12 cellular contexts compared by ENCODE assay signal in the genomic region with DNA sequence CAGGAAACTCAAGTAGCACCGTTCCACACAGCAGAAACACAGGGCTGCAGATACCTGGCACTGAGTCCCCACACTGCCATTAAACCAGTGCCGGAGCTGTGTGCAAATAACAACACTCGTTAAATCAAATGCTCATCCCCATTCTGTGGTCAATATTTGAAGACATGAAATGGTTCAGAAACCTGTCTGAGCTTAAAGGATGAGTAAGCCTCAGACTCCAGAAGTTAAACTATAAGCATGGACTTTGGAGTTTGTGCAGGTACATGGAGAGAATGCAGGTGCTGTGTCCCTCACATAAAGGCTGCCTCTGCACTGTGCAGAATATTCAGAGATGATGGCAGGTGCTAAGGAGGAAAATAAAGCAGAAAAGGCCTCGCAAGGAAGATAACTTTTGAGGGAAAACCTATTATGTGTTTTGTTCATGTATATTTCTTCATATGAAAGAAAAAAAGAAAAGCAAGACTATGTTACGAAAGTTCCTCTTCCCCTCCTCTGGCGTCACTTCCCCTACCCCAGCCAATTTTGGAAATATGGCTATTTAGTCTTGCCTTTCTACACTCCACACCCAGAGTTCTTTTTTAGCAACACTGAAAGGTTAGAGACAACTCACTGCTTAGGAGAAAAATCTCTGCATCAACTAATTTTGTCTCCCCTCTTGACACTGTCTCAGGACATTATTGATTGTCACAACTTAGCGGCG. TPM values are rescaled to one million over a fixed set of nuclear protein-coding genes. Genes with fewer than 3 reads are reported as not detected.
DNase-seq lines count a peak whose midpoint lies in the region; ATAC-seq, FAIRE-seq and TF ChIP-seq lines count a peak whose summit lies in the region.
"Had no signal": no experiment of that assay in that cellular context is flagged by ENCODE, and none has a peak within 500 bp of the region (broad histone marks: within the 10 kb centered on the region; RNA-seq: fewer than 3 reads in every experiment).

No MANE protein-coding gene starts in this region.

- TF ChIP-seq RAD21 in HepG2 (CRISPR knock-in tag; IDR thresholded peaks at IDR 0.05), result no peak

- intact Hi-C loops in Panc1 (cut with micrococcal nuclease; ENCODE audit: unreplicated experiment) (no loop called here), HepG2 (cut with micrococcal nuclease; ENCODE audit: unreplicated experiment) (no loop called here)

- CTCF ChIA-PET in Panc1 (lab: Charles Lee) (no interaction called here), HepG2 (lab: Yijun Ruan, JAX; ENCODE audit: low intra/inter-chr PET ratio, low total read pairs) (no interaction called here)

- TF ChIP-seq EP300 in HepG2 (IDR thresholded peaks at IDR 0.05; ENCODE audit: low read depth in 2 of 2, low read length in 2 of 2) (peak in 1 of 2 experiments; percentile 52; a peak in 2 of 4 replicates), HepG2 (CRISPR knock-in tag; IDR thresholded peaks at IDR 0.05; ENCODE audit: borderline replicate concordance) (no peak)

- BruUV-seq in Panc1 (replicated peaks; lab: Mats Ljungman, UMichigan) (no TSS peak), HepG2 (replicated peaks; lab: Mats Ljungman, UMichigan) (no TSS peak)

- TF ChIP-seq POLR2A in HepG2 (IDR thresholded peaks at IDR 0.05; ENCODE audit: insufficient read depth in 1 of 2, low read depth in 2 of 2, low read length in 2 of 2), result no peak

- peaks cover 43 to 96% (median 92%) of the 10 kb centered on the region in 11 experiments for H3K27me3 ChIP-seq in BLaER1 treated with 17β-estradiol and CSF1 and Interleukin-3, amounts not matched to agents 10 nM and 100 nM
- H3K27me3 ChIP-seq in Panc1 (ENCODE audit: control insufficient read depth, insufficient read depth, low read length) (no peaks in the 10 kb centered on the region), HepG2 (ENCODE audit: control insufficient read depth in 1 of 2, insufficient read depth in 2 of 2, low read length in 2 of 2) (no peaks in the 10 kb centered on the region)
- H3K27me3 ChIP-seq: cardiac muscle cell had no signal

- no peaks in the 10 kb centered on the region; a peak in 2 of 22 replicates for H4K20me1 ChIP-seq in BLaER1 treated with 17β-estradiol and CSF1 and Interleukin-3, amounts not matched to agents 10 nM and 100 nM
- no peaks in the 10 kb centered on the region; the same call in 1 of the 2 replicates for H4K20me1 ChIP-seq in HepG2 (ENCODE audit: insufficient read depth, low read length)

- H3K9me3 ChIP-seq in BLaER1 treated with 17β-estradiol and CSF1 and Interleukin-3, amounts not matched to agents 10 nM and 100 nM (replicated peaks in 1 of 11), result peaks cover 0 to 19% (median 9%) of the 10 kb centered on the region in 11 experiments; a peak in 13 of 22 replicates
- H3K9me3 ChIP-seq in Panc1 (ENCODE audit: control insufficient read depth, insufficient read depth, low read depth, low read length) (no peaks in the 10 kb centered on the region), HepG2 (ENCODE audit: low read length) (no peaks in the 10 kb centered on the region)

- DNase-seq in GF-D8 (lab: John Stamatoyannopoulos, UW), result peak; percentile 62
- DNase-seq in Panc1 (ENCODE audit: low read depth, low spot score), result no peak
- peak; percentile 36 for DNase-seq in HepG2 (ENCODE audit: low spot score)
- no peak for DNase-seq in ureter (ENCODE audit: low spot score)
- no peak for DNase-seq in GM19240 (ENCODE audit: insufficient read length, low spot score)
- DNase-seq in HK-2 (ENCODE audit: unreplicated experiment), result no peak

- peak overlapping the region; percentile 76 to 93 (median 81) for H3K4me2 ChIP-seq in BLaER1 treated with 17β-estradiol and CSF1 and Interleukin-3, amounts not matched to agents 10 nM and 100 nM
- peak overlapping the region; percentile 70 for H3K4me2 ChIP-seq in HepG2 (ENCODE audit: low read depth, low read length)

- peak overlapping the region; percentile 79 to 89 (median 83) for H3K27ac ChIP-seq in BLaER1 treated with 17β-estradiol and CSF1 and Interleukin-3, amounts not matched to agents 10 nM and 100 nM
- H3K27ac ChIP-seq in Panc1 (ENCODE audit: low read length), result peak overlapping the region; percentile 83
- peak overlapping the region; percentile 47 for H3K27ac ChIP-seq in HepG2 (ENCODE audit: extremely low read length, insufficient read depth, low read length)
- H3K27ac ChIP-seq: cardiac muscle cell had no signal

- H3K4me3 ChIP-seq in BLaER1 treated with 17β-estradiol and CSF1 and Interleukin-3, amounts not matched to agents 10 nM and 100 nM, result peak overlapping the region; percentile 16 to 78 (median 44); a peak in 14 of 20 replicates
- H3K4me3 ChIP-seq in Panc1 (ENCODE audit: low read depth in 2 of 2, low read length in 2 of 2), result peak overlapping the region in 1 of 2 experiments; percentile 14; a peak in 2 of 4 replicates
- no peak overlapping the region for H3K4me3 ChIP-seq in HepG2 (replicated peaks in 1 of 3; ENCODE audit: insufficient read depth in 1 of 3, low read depth in 2 of 3, low read length in 3 of 3)
- H3K4me3 ChIP-seq: cardiac muscle cell had no signal

- no peak for ATAC-seq in Panc1
- peak; percentile 9 for ATAC-seq in HepG2
- ATAC-seq in GM21619 (IDR thresholded peaks at IDR 0.05; ENCODE audit: unreplicated experiment), result no peak

- no peak for TF ChIP-seq CTCF in Panc1 (IDR thresholded peaks at IDR 0.05)
- TF ChIP-seq CTCF in HepG2 (CRISPR knock-in tag; IDR thresholded peaks at IDR 0.05), result no peak

- FAIRE-seq in HepG2 (lab: Jason Lieb, UNC), result peak; percentile 68
- FAIRE-seq: H1, keratinocyte, urothelium cell line had no signal

- H3K4me1 ChIP-seq in BLaER1 treated with 17β-estradiol and CSF1 and Interleukin-3, amounts not matched to agents 10 nM and 100 nM, result peaks cover 61 to 88% (median 72%) of the 10 kb centered on the region in 10 experiments
- H3K4me1 ChIP-seq in Panc1 (ENCODE audit: control insufficient read depth, insufficient read depth, low read length) (peaks cover 82% of the 10 kb centered on the region), HepG2 (ENCODE audit: insufficient read depth, low read length) (peaks cover 87% of the 10 kb centered on the region)

- H3K36me3 ChIP-seq in BLaER1 treated with 17β-estradiol and CSF1 and Interleukin-3, amounts not matched to agents 10 nM and 100 nM, result no peaks in the 10 kb centered on the region
- H3K36me3 ChIP-seq in Panc1 (ENCODE audit: control insufficient read depth, insufficient read depth, low read length) (no peaks in the 10 kb centered on the region), HepG2 (replicated peaks in 1 of 2; ENCODE audit: control insufficient read depth in 1 of 2, insufficient read depth in 2 of 2, low read length in 2 of 2) (no peaks in the 10 kb centered on the region)
- H3K36me3 ChIP-seq: cardiac muscle cell had no signal

- POLR2A ChIA-PET in Panc1 (lab: Charles Lee) (interaction anchor here (0.6 kb wide), 1 partner anchor 226 kb away, joined by 6 read pairs; the partner anchor contains the start of gene FUNDC2), HepG2 (lab: Yijun Ruan, JAX) (interaction anchor here (1.2 to 2.6 kb wide), 2 partner anchors 21 to 38 kb away, joined by 3 to 23 read pairs; partner anchors contain the start of gene DKC1)

- 58% methylated on average over 7 of the region's 8 CpGs for WGBS in HepG2 (ENCODE audit: low lambda C conversion rate)

- peak overlapping the region; percentile 67 to 92 (median 76); a peak in 21 of 22 replicates for H3K9ac ChIP-seq in BLaER1 treated with 17β-estradiol and CSF1 and Interleukin-3, amounts not matched to agents 10 nM and 100 nM
- H3K9ac ChIP-seq in HepG2 (ENCODE audit: insufficient read depth, low read depth, low read length), result no peak overlapping the region

- no peak overlapping the region for H2AFZ ChIP-seq in HepG2 (ENCODE audit: low read length)

- H3K79me2 ChIP-seq in HepG2 (ENCODE audit: insufficient read depth, low read length), result no peaks in the 10 kb centered on the region

- in situ Hi-C loops in Panc1 (cut with HindIII; ENCODE audit: low pct_unique_long_range_greater_than_20kb, low sequenced_read_pairs), result no loop called here
- in situ Hi-C loops in HepG2 (cut with HindIII; ENCODE audit: extremely low pct_ligation_motif_present, low pct_unique_long_range_greater_than_20kb), result no loop called here

RNA-seq across cellular contexts. Expression of gene MPP1, which starts 4.6 kb away (rescaled TPM):
- total RNA-seq in Panc1 (2021; ENCODE audit: unreplicated experiment) (89.3 TPM), HepG2 (2016; rRNA removed; fragmentation: Illumina TruSeq; extraction: Trizol) (8.1 and 9.4 TPM in 2 replicates), ureter (21.9 TPM)
- 47.3 TPM for polyA plus RNA-seq in Panc1 (2012; ENCODE audit: insufficient read length)
- 4.6 and 5.9 TPM in 2 replicates for total RNA-seq in HepG2 (2016; cell fraction: cytosol; rRNA removed; fragmentation: Illumina TruSeq; extraction: Trizol; ENCODE audit: low read depth)
- 8.7 and 9.1 TPM in 2 replicates for total RNA-seq in HepG2 (2016; cell fraction: insoluble cytoplasmic fraction; rRNA removed; fragmentation: Illumina TruSeq; extraction: Trizol)
- 5.0 and 5.5 TPM in 2 replicates for total RNA-seq in HepG2 (2016; cell fraction: membrane; rRNA removed; fragmentation: Illumina TruSeq; extraction: Trizol)
- 6.6 and 7.1 TPM in 2 replicates for total RNA-seq in HepG2 (2016; cell fraction: nucleus; rRNA removed; fragmentation: Illumina TruSeq; extraction: Trizol)
- polyA plus RNA-seq in HepG2 (2011; rRNA removed), result 7.0 and 7.8 TPM in 2 replicates
- 6.1 and 6.4 TPM in 2 replicates for polyA plus RNA-seq in HepG2 (2011; cell fraction: cytosol; rRNA removed)
- polyA plus RNA-seq in HepG2 (2011; cell fraction: nucleus; rRNA removed), result 12.9 and 14.5 TPM in 2 replicates
- 13.1 and 19.8 TPM in 2 replicates for polyA plus RNA-seq in HepG2 (2012)
- 2.6 and 2.9 TPM in 2 replicates for polyA plus RNA-seq in HepG2 (2016; cell fraction: cytosol; fragmentation: Illumina TruSeq; extraction: Trizol; ENCODE audit: low read depth)
- polyA plus RNA-seq in HepG2 (2016; cell fraction: insoluble cytoplasmic fraction; fragmentation: Illumina TruSeq; extraction: Trizol; ENCODE audit: low read depth), result 8.3 and 8.9 TPM in 2 replicates
- polyA plus RNA-seq in HepG2 (2016; cell fraction: membrane; fragmentation: Illumina TruSeq; extraction: Trizol; ENCODE audit: low read depth), result 3.6 and 3.7 TPM in 2 replicates
- 14.1 and 14.8 TPM in 2 replicates for polyA plus RNA-seq in HepG2 (2016; cell fraction: nucleus; fragmentation: Illumina TruSeq; extraction: Trizol; ENCODE audit: insufficient read depth, low read depth)
- 5.9 and 9.9 TPM in 2 replicates for polyA minus RNA-seq in HepG2 (2011; rRNA and poly(A)+ RNA removed; ENCODE audit: low replicate concordance)
- 4.9 and 6.3 TPM in 2 replicates for polyA minus RNA-seq in HepG2 (2011; cell fraction: cytosol; rRNA and poly(A)+ RNA removed)
- polyA minus RNA-seq in HepG2 (2011; cell fraction: nucleus; rRNA and poly(A)+ RNA removed), result 9.2 and 13.4 TPM in 2 replicates

RNA-seq across cellular contexts. Expression of gene SMIM9, which starts 33.8 kb away (rescaled TPM):
- total RNA-seq in Panc1 (2021; ENCODE audit: unreplicated experiment) (not detected), HepG2 (2016; rRNA removed; fragmentation: Illumina TruSeq; extraction: Trizol) (not detected in 2 replicates), ureter (not detected)
- polyA plus RNA-seq in Panc1 (2012; ENCODE audit: insufficient read length), result not detected
- total RNA-seq in HepG2 (2016; cell fraction: cytosol; rRNA removed; fragmentation: Illumina TruSeq; extraction: Trizol; ENCODE audit: low read depth), result not detected in 2 replicates
- total RNA-seq in HepG2 (2016; cell fraction: insoluble cytoplasmic fraction; rRNA removed; fragmentation: Illumina TruSeq; extraction: Trizol), result not detected in 2 replicates
- not detected in 2 replicates for total RNA-seq in HepG2 (2016; cell fraction: membrane; rRNA removed; fragmentation: Illumina TruSeq; extraction: Trizol)
- total RNA-seq in HepG2 (2016; cell fraction: nucleus; rRNA removed; fragmentation: Illumina TruSeq; extraction: Trizol), result not detected in 2 replicates
- not detected in 2 replicates for polyA plus RNA-seq in HepG2 (2011; rRNA removed)
- not detected in 2 replicates for polyA plus RNA-seq in HepG2 (2011; cell fraction: cytosol; rRNA removed)
- polyA plus RNA-seq in HepG2 (2011; cell fraction: nucleus; rRNA removed), result not detected in 2 replicates
- polyA plus RNA-seq in HepG2 (2012), result not detected in 2 replicates
- polyA plus RNA-seq in HepG2 (2016; cell fraction: cytosol; fragmentation: Illumina TruSeq; extraction: Trizol; ENCODE audit: low read depth), result not detected in 2 replicates
- polyA plus RNA-seq in HepG2 (2016; cell fraction: insoluble cytoplasmic fraction; fragmentation: Illumina TruSeq; extraction: Trizol; ENCODE audit: low read depth), result not detected in 2 replicates
- polyA plus RNA-seq in HepG2 (2016; cell fraction: membrane; fragmentation: Illumina TruSeq; extraction: Trizol; ENCODE audit: low read depth), result not detected in 2 replicates
- not detected in 2 replicates for polyA plus RNA-seq in HepG2 (2016; cell fraction: nucleus; fragmentation: Illumina TruSeq; extraction: Trizol; ENCODE audit: insufficient read depth, low read depth)
- not detected in 2 replicates for polyA minus RNA-seq in HepG2 (2011; rRNA and poly(A)+ RNA removed; ENCODE audit: low replicate concordance)
- not detected in 2 replicates for polyA minus RNA-seq in HepG2 (2011; cell fraction: cytosol; rRNA and poly(A)+ RNA removed)
- not detected in 2 replicates for polyA minus RNA-seq in HepG2 (2011; cell fraction: nucleus; rRNA and poly(A)+ RNA removed)
- total RNA-seq: cardiac muscle cell, H1 had no signal
- polyA plus RNA-seq: cardiac muscle cell, H1, keratinocyte had no signal

RNA-seq across cellular contexts. Expression of gene DKC1, which starts 38.0 kb away (rescaled TPM):
- total RNA-seq in Panc1 (2021; ENCODE audit: unreplicated experiment) (179 TPM), HepG2 (2016; rRNA removed; fragmentation: Illumina TruSeq; extraction: Trizol) (102 and 150 TPM in 2 replicates), ureter (73.8 TPM)
- 131 TPM for polyA plus RNA-seq in Panc1 (2012; ENCODE audit: insufficient read length)
- total RNA-seq in HepG2 (2016; cell fraction: cytosol; rRNA removed; fragmentation: Illumina TruSeq; extraction: Trizol; ENCODE audit: low read depth), result 22.8 and 23.0 TPM in 2 replicates
- total RNA-seq in HepG2 (2016; cell fraction: insoluble cytoplasmic fraction; rRNA removed; fragmentation: Illumina TruSeq; extraction: Trizol), result 102 and 151 TPM in 2 replicates
- 30.2 and 37.3 TPM in 2 replicates for total RNA-seq in HepG2 (2016; cell fraction: membrane; rRNA removed; fragmentation: Illumina TruSeq; extraction: Trizol)
- total RNA-seq in HepG2 (2016; cell fraction: nucleus; rRNA removed; fragmentation: Illumina TruSeq; extraction: Trizol), result 62.0 and 64.5 TPM in 2 replicates
- polyA plus RNA-seq in HepG2 (2011; rRNA removed), result 45.4 and 61.6 TPM in 2 replicates
- polyA plus RNA-seq in HepG2 (2011; cell fraction: cytosol; rRNA removed), result 42.0 and 60.1 TPM in 2 replicates
- polyA plus RNA-seq in HepG2 (2011; cell fraction: nucleus; rRNA removed), result 42.2 and 51.5 TPM in 2 replicates
- polyA plus RNA-seq in HepG2 (2012), result 78.2 and 80.7 TPM in 2 replicates
- 10.7 and 11.1 TPM in 2 replicates for polyA plus RNA-seq in HepG2 (2016; cell fraction: cytosol; fragmentation: Illumina TruSeq; extraction: Trizol; ENCODE audit: low read depth)
- 172 and 182 TPM in 2 replicates for polyA plus RNA-seq in HepG2 (2016; cell fraction: insoluble cytoplasmic fraction; fragmentation: Illumina TruSeq; extraction: Trizol; ENCODE audit: low read depth)
- polyA plus RNA-seq in HepG2 (2016; cell fraction: membrane; fragmentation: Illumina TruSeq; extraction: Trizol; ENCODE audit: low read depth), result 20.1 and 22.3 TPM in 2 replicates
- polyA plus RNA-seq in HepG2 (2016; cell fraction: nucleus; fragmentation: Illumina TruSeq; extraction: Trizol; ENCODE audit: insufficient read depth, low read depth), result 93.0 and 104 TPM in 2 replicates
- 31.1 and 142 TPM in 2 replicates for polyA minus RNA-seq in HepG2 (2011; rRNA and poly(A)+ RNA removed; ENCODE audit: low replicate concordance)
- polyA minus RNA-seq in HepG2 (2011; cell fraction: cytosol; rRNA and poly(A)+ RNA removed), result 26.4 and 28.8 TPM in 2 replicates
- 83.4 and 85.1 TPM in 2 replicates for polyA minus RNA-seq in HepG2 (2011; cell fraction: nucleus; rRNA and poly(A)+ RNA removed)

RNA-seq across cellular contexts. Expression of gene GAB3, which starts 49.8 kb away (rescaled TPM):
- total RNA-seq in Panc1 (2021; ENCODE audit: unreplicated experiment), result 8.2 TPM
- 2.9 TPM for polyA plus RNA-seq in Panc1 (2012; ENCODE audit: insufficient read length)
- not detected in 2 replicates for total RNA-seq in HepG2 (2016; rRNA removed; fragmentation: Illumina TruSeq; extraction: Trizol)
- not detected in 2 replicates for total RNA-seq in HepG2 (2016; cell fraction: cytosol; rRNA removed; fragmentation: Illumina TruSeq; extraction: Trizol; ENCODE audit: low read depth)
- total RNA-seq in HepG2 (2016; cell fraction: insoluble cytoplasmic fraction; rRNA removed; fragmentation: Illumina TruSeq; extraction: Trizol), result not detected in 2 replicates
- not detected in 2 replicates for total RNA-seq in HepG2 (2016; cell fraction: membrane; rRNA removed; fragmentation: Illumina TruSeq; extraction: Trizol)
- total RNA-seq in HepG2 (2016; cell fraction: nucleus; rRNA removed; fragmentation: Illumina TruSeq; extraction: Trizol), result not detected in 2 replicates
- 0.01 TPM in 1 of 2 replicates, not detected in the other for polyA plus RNA-seq in HepG2 (2011; rRNA removed)
- polyA plus RNA-seq in HepG2 (2011; cell fraction: cytosol; rRNA removed), result not detected in 2 replicates
- polyA plus RNA-seq in HepG2 (2011; cell fraction: nucleus; rRNA removed), result not detected in 2 replicates
- polyA plus RNA-seq in HepG2 (2012), result not detected in 2 replicates
- not detected in 2 replicates for polyA plus RNA-seq in HepG2 (2016; cell fraction: cytosol; fragmentation: Illumina TruSeq; extraction: Trizol; ENCODE audit: low read depth)
- not detected in 2 replicates for polyA plus RNA-seq in HepG2 (2016; cell fraction: insoluble cytoplasmic fraction; fragmentation: Illumina TruSeq; extraction: Trizol; ENCODE audit: low read depth)
- polyA plus RNA-seq in HepG2 (2016; cell fraction: membrane; fragmentation: Illumina TruSeq; extraction: Trizol; ENCODE audit: low read depth), result not detected in 2 replicates
- not detected in 2 replicates for polyA plus RNA-seq in HepG2 (2016; cell fraction: nucleus; fragmentation: Illumina TruSeq; extraction: Trizol; ENCODE audit: insufficient read depth, low read depth)
- polyA minus RNA-seq in HepG2 (2011; rRNA and poly(A)+ RNA removed; ENCODE audit: low replicate concordance), result 0.21 TPM in 1 of 2 replicates, not detected in the other
- not detected in 2 replicates for polyA minus RNA-seq in HepG2 (2011; cell fraction: cytosol; rRNA and poly(A)+ RNA removed)
- polyA minus RNA-seq in HepG2 (2011; cell fraction: nucleus; rRNA and poly(A)+ RNA removed), result not detected in 2 replicates
- 4.2 TPM for total RNA-seq in ureter
- polyA plus RNA-seq: cardiac muscle cell had no signal

Comparison
In these comparisons a context has a peak if more than half of its experiments do, and no peak if none do; other contexts are left out.
1. H3K4me3 ChIP-seq: peak in BLaER1 treated with 17β-estradiol and CSF1 and Interleukin-3, amounts not matched to agents 10 nM and 100 nM (10 of 10); none in HepG2 (0 of 3).
2. DNase-seq: peak in GF-D8 (single experiment) and HepG2 (single experiment); none in Panc1 (single experiment), ureter (single experiment), GM19240 (single experiment) and HK-2 (single experiment).
3. Peak in every context shown above with its lines, with median percentiles within 50 percentile points of each other: H3K27ac ChIP-seq.